In genomic region chr1:9865745-9866144, GRCh38 we compare ENCODE assay signal across 1 cellular context.
TF ChIP-seq lines count a peak whose summit lies in the region.

No MANE protein-coding gene starts in this region.

TF ChIP-seq in endothelial cell of umbilical vein, 7 proteins besides CTCF, POLR2A, EP300 and RAD21:
- TF ChIP-seq FOS (IDR thresholded peaks at IDR 0.05; ENCODE audit: borderline replicate concordance, insufficient read depth, low read length) (no peak), MYC (IDR thresholded peaks at IDR 0.05; ENCODE audit: low read depth, low read length) (no peak), MAX (IDR thresholded peaks at IDR 0.05; ENCODE audit: insufficient read depth, insufficient read length) (no peak), GATA2 (IDR thresholded peaks at IDR 0.05; ENCODE audit: insufficient read depth, insufficient read length, low read depth, low read length) (no peak), EZH2 (IDR thresholded peaks at IDR 0.05; ENCODE audit: borderline replicate concordance, low read depth, low read length, severe bottlenecking) (no peak), JUN (IDR thresholded peaks at IDR 0.05; ENCODE audit: borderline replicate concordance, insufficient read depth, insufficient read length, low read depth) (no peak), POLR2AphosphoS5 (IDR thresholded peaks at IDR 0.05; ENCODE audit: insufficient read depth, low read depth, low read length) (no peak)
